ENCODE assay signal across 8 cellular contexts in the genomic region with DNA sequence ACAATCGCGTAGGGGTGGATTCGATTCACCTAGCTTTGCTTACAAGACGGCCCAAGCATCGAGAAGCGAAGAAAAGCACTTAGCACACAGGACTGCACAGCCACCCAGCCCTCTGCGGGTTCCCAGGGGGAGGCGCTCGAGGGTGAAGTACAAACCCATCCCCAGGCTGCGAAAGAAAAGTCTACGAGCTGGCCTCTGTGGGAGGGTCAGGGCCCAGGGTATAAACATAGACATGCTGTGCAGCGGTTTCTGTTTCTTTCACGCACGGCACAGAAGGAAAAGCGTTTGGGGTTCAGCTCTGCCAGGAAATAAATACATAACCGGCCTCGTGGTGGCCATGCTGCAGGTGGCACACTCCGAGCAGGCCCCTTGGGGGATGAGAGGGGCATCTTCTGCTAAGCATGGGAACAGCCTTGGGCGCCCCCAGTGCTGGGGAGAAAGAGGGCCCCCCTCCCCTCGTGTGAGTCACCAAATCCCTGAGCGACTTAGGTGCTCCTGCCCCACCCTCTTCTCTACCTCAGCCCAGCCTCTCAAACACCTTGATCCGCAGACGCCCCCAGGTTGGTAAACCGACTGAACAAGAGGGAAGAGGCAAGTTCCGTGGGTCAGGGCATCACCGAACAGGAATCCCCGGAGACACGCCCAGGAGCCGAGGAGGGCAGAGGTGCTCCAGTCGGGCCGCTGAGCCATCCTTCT.
DNase-seq lines count a peak whose midpoint lies in the region; ATAC-seq and TF ChIP-seq lines count a peak whose summit lies in the region.

No MANE protein-coding gene starts in this region.

- H3K9me3 Mint-ChIP-seq in T-helper 2 cell treated with Interferon-gamma antibody and Interleukin-4, amounts not matched to agents 5 μg/mL and 100 μg/mL, for 36 hours: no peaks in the 10 kb centered on the region

- peak overlapping the region; percentile 83 for H3K27ac Mint-ChIP-seq in T-helper 2 cell treated with Interferon-gamma antibody and Interleukin-4, amounts not matched to agents 5 μg/mL and 100 μg/mL, for 36 hours

- no peak overlapping the region for H3K4me3 ChIP-seq in colonic mucosa
- H3K4me3 ChIP-seq in psoas muscle: no peak overlapping the region

- ATAC-seq in GM18511 (IDR thresholded peaks at IDR 0.05; ENCODE audit: unreplicated experiment) (peak; percentile 98), HG02938 (IDR thresholded peaks at IDR 0.05; ENCODE audit: unreplicated experiment) (peak; percentile 92), psoas muscle (no peak)

- 77 to 83% (median 78%) methylated on average over 31 of the region's 31 CpGs for WGBS in psoas muscle, 3 donors

- H3K4me1 Mint-ChIP-seq in T-helper 2 cell treated with Interferon-gamma antibody and Interleukin-4, amounts not matched to agents 5 μg/mL and 100 μg/mL, for 36 hours (ENCODE audit: low read depth): peaks cover 32% of the 10 kb centered on the region

- TF ChIP-seq CTCF in colonic mucosa (IDR thresholded peaks at IDR 0.05): no peak
- no peak for TF ChIP-seq CTCF in psoas muscle (IDR thresholded peaks at IDR 0.05)

- H3K27me3 Mint-ChIP-seq in T-helper 2 cell treated with Interferon-gamma antibody and Interleukin-4, amounts not matched to agents 5 μg/mL and 100 μg/mL, for 36 hours (ENCODE audit: low read depth): no peaks in the 10 kb centered on the region

- no peaks in the 10 kb centered on the region for H3K9me3 ChIP-seq in colonic mucosa
- H3K9me3 ChIP-seq in psoas muscle: no peaks in the 10 kb centered on the region

- intact Hi-C loops in colonic mucosa (cut with DNase I): no loop called here
- intact Hi-C loops in psoas muscle (cut with DNase I): no loop called here

- peak overlapping the region; percentile 75 for H3K4me3 Mint-ChIP-seq in T-helper 2 cell treated with Interferon-gamma antibody and Interleukin-4, amounts not matched to agents 5 μg/mL and 100 μg/mL, for 36 hours

- no peaks in the 10 kb centered on the region for H3K4me1 ChIP-seq in colonic mucosa
- no peaks in the 10 kb centered on the region for H3K4me1 ChIP-seq in psoas muscle

- H3K36me3 ChIP-seq in colonic mucosa (no peaks in the 10 kb centered on the region), psoas muscle (ENCODE audit: insufficient read depth in 1 of 2, low read depth in 1 of 2) (no peaks in the 10 kb centered on the region)

- no peak overlapping the region for H3K27ac ChIP-seq in colonic mucosa
- H3K27ac ChIP-seq in psoas muscle: no peak overlapping the region

- DNase-seq in T-helper 2 cell treated with Interferon-gamma antibody and Interleukin-4, amounts not matched to agents 5 μg/mL and 100 μg/mL, for 36 hours (ENCODE audit: low spot score): peak; percentile 75
- peak; percentile 29 for DNase-seq in colonic mucosa
- DNase-seq in stimulated activated CD8-positive, alpha-beta memory T cell treated with anti-CD3 and anti-CD28 coated beads, Interleukin-4, amount 100 ng/mL, for 4 hours (ENCODE audit: low read depth in 2 of 2, low spot score in 1 of 2): peak; percentile 37 to 41
- no peak for DNase-seq in psoas muscle
- DNase-seq in putamen (ENCODE audit: low spot score): no peak
- DNase-seq in erythroblast (lab: John Stamatoyannopoulos, UW): no peak

- no peaks in the 10 kb centered on the region for H3K27me3 ChIP-seq in colonic mucosa
- no peaks in the 10 kb centered on the region for H3K27me3 ChIP-seq in psoas muscle (ENCODE audit: insufficient read depth in 3 of 3, low read length in 2 of 3)

- TF ChIP-seq POLR2A in erythroblast (IDR thresholded peaks at IDR 0.05; ENCODE audit: low read length): no peak

- peak overlapping the region in 1 of 2 donors; percentile 1 for H3K9ac ChIP-seq in colonic mucosa (ENCODE audit: low read depth in 2 of 2, low read length in 2 of 2)

- peaks cover 12% of the 10 kb centered on the region for H3K36me3 Mint-ChIP-seq in T-helper 2 cell treated with Interferon-gamma antibody and Interleukin-4, amounts not matched to agents 5 μg/mL and 100 μg/mL, for 36 hours (ENCODE audit: low read depth)

Comparison
In these comparisons a context has a peak if more than half of its experiments do, and no peak if none do; other contexts are left out.
1. ATAC-seq: peak in GM18511 (single experiment) and HG02938 (single experiment); none in psoas muscle (0 of 4).
2. DNase-seq: peak in T-helper 2 cell treated with Interferon-gamma antibody and Interleukin-4, amounts not matched to agents 5 μg/mL and 100 μg/mL, for 36 hours (single experiment), colonic mucosa (single experiment) and stimulated activated CD8-positive, alpha-beta memory T cell treated with anti-CD3 and anti-CD28 coated beads, Interleukin-4, amount 100 ng/mL, for 4 hours (2 of 2); none in psoas muscle (0 of 2), putamen (single experiment) and erythroblast (0 of 2).